Comparison of ENCODE assay signal across 24 cellular contexts in genomic region chr12:66716522-66716921, GRCh38. TPM values are rescaled to one million over a fixed set of nuclear protein-coding genes. Genes with fewer than 3 reads are reported as not detected.
DNase-seq lines count a peak whose midpoint lies in the region; ATAC-seq lines count a peak whose summit lies in the region.
"Had no signal": no experiment of that assay in that cellular context is flagged by ENCODE, and none has a peak within 500 bp of the region (broad histone marks: within the 10 kb centered on the region; RNA-seq: fewer than 3 reads in every experiment).

No MANE protein-coding gene starts in this region.

- DNase-seq in NCI-H2171 treated with DMSO at 0.1 percent for 48 hours (lab: John Stamatoyannopoulos, UW), result peak; percentile 23
- DNase-seq in NCI-H2171 (lab: John Stamatoyannopoulos, UW), result no peak
- DNase-seq in stimulated activated CD4-positive, alpha-beta T cell treated with anti-CD3 and anti-CD28 coated beads, Interleukin-15, amount 100 ng/mL, for 24 hours, result peak; percentile 9
- no peak for DNase-seq in stimulated activated CD4-positive, alpha-beta T cell treated with anti-CD3 and anti-CD28 coated beads, Interleukin-2, amount 100 ng/mL, for 48 hours
- DNase-seq in NCI-H345 treated with DMSO at 0.1 percent for 48 hours (lab: John Stamatoyannopoulos, UW; ENCODE audit: unreplicated experiment), result peak; percentile 75
- peak in 39 of 42 donors; percentile 5 to 81 (median 41) for DNase-seq in head of caudate nucleus
- DNase-seq in MG63, result no peak
- DNase-seq: CD4-positive, CD25-positive, alpha-beta regulatory T cell; central memory CD4-positive, alpha-beta T cell; DND-41; erythroblast; GF-D8; glutamatergic neuron; Karpas-422; NCI-H1436 treated with DMSO at 0.1 percent for 48 hours; NCI-H2227 treated with DMSO at 0.1 percent for 48 hours; NCI-H82; SW 1271 had no signal

- intact Hi-C loops in head of caudate nucleus (cut with DNase I), result no loop called here

- no peaks in the 10 kb centered on the region for H3K9me3 ChIP-seq in MG63
- H3K9me3 ChIP-seq: HAP-1, tibial nerve had no signal

- H3K36me3 ChIP-seq in MG63, result no peaks in the 10 kb centered on the region
- H3K36me3 ChIP-seq: HAP-1, tibial nerve had no signal

- ATAC-seq in GM21367 (IDR thresholded peaks at IDR 0.05; ENCODE audit: unreplicated experiment), result no peak
- ATAC-seq: HepG2, left lobe of liver had no signal

- H3K4me3 ChIP-seq in MG63, result no peak overlapping the region
- H3K4me3 ChIP-seq: HAP-1, tibial nerve had no signal

- peaks cover 2% of the 10 kb centered on the region; the same call in 1 of the 2 replicates for H3K27me3 ChIP-seq in MG63
- H3K27me3 ChIP-seq: tibial nerve had no signal

RNA-seq across cellular contexts. Expression of gene GRIP1, which starts 37.6 kb away (rescaled TPM):
- not detected in 2 replicates for total RNA-seq in MG63 (2014; rRNA removed; shearing (Covaris generic); ENCODE audit: low replicate concordance)
- total RNA-seq: activated T-helper 1 cell treated with anti-CD3 and anti-CD28 coated beads, Interleukin-12 subunit alpha, Interleukin-12 subunit beta, Interleukin-2, Interleukin-4 antibody, amounts not matched to agents 30 ng/mL and 10 ng/mL and 1 ng/mL, durations not matched to agents 14 hours and 24 hours and 36 hours; HepG2 had no signal

Comparison
In these comparisons a context has a peak if more than half of its experiments do, and no peak if none do; other contexts are left out.
1. DNase-seq: peak in NCI-H2171 treated with DMSO at 0.1 percent for 48 hours (single experiment), stimulated activated CD4-positive, alpha-beta T cell treated with anti-CD3 and anti-CD28 coated beads, Interleukin-15, amount 100 ng/mL, for 24 hours (single experiment), NCI-H345 treated with DMSO at 0.1 percent for 48 hours (single experiment) and head of caudate nucleus (39 of 42); none in NCI-H2171 (single experiment), stimulated activated CD4-positive, alpha-beta T cell treated with anti-CD3 and anti-CD28 coated beads, Interleukin-2, amount 100 ng/mL, for 48 hours (0 of 2) and MG63 (single experiment).